ENCODE assay signal across 16 cellular contexts in genomic region chr2:96391153-96391827, GRCh38.
"Had no signal": no experiment of that assay in that cellular context is flagged by ENCODE, and none has a peak within 500 bp of the region (broad histone marks: within the 10 kb centered on the region; RNA-seq: fewer than 3 reads in every experiment).

No MANE protein-coding gene starts in this region.

- H3K36me3 ChIP-seq: esophagus muscularis mucosa, prostate gland, upper lobe of left lung had no signal

- H3K27me3 Mint-ChIP-seq: activated naive CD8-positive, alpha-beta T cell treated with anti-CD3 and anti-CD28 coated beads, Interleukin-2, amount 50 U/mL, for 24 hours; stimulated activated naive CD8-positive, alpha-beta T cell treated with anti-CD3 and anti-CD28 coated beads, Interleukin-15, amount 100 ng/mL, for 72 hours had no signal

- DNase-seq: activated CD4-positive, alpha-beta T cell treated with anti-CD3 and anti-CD28 coated beads, Interleukin-2, amount 50 U/mL, for 1 hour; activated naive CD4-positive, alpha-beta T cell treated with anti-CD3 and anti-CD28 coated beads for 36 hours; activated naive CD8-positive, alpha-beta T cell treated with anti-CD3 and anti-CD28 coated beads, Interleukin-2, amount 50 U/mL, for 24 hours; kidney; mesenchymal stem cell; nucleus accumbens; right cardiac atrium; small intestine; stimulated activated naive CD8-positive, alpha-beta T cell treated with anti-CD3 and anti-CD28 coated beads, Interleukin-15, amount 100 ng/mL, for 72 hours; T-helper 9 cell; upper lobe of left lung had no signal

- H3K4me1 Mint-ChIP-seq: nephron had no signal

- H3K9me3 ChIP-seq: esophagus muscularis mucosa, prostate gland, upper lobe of left lung had no signal

- H3K4me3 ChIP-seq: esophagus muscularis mucosa, hepatocyte, prostate gland, upper lobe of left lung had no signal

- H3K4me1 ChIP-seq: esophagus muscularis mucosa, prostate gland had no signal

- H3K27me3 ChIP-seq: esophagus muscularis mucosa, upper lobe of left lung had no signal

- H3K9me3 Mint-ChIP-seq: activated naive CD4-positive, alpha-beta T cell treated with anti-CD3 and anti-CD28 coated beads for 36 hours; activated naive CD8-positive, alpha-beta T cell treated with anti-CD3 and anti-CD28 coated beads, Interleukin-2, amount 50 U/mL, for 24 hours; activated T-helper 2 cell treated with anti-CD3 and anti-CD28 coated beads, Interferon-gamma antibody, Interleukin-2, Interleukin-4, amounts not matched to agents 10 μg/mL and 5 μg/mL and 100 μg/mL, durations not matched to agents 14 hours and 24 hours and 36 hours; stimulated activated naive CD8-positive, alpha-beta T cell treated with anti-CD3 and anti-CD28 coated beads, Interleukin-15, amount 100 ng/mL, for 72 hours had no signal

- H3K27ac Mint-ChIP-seq: activated naive CD4-positive, alpha-beta T cell treated with anti-CD3 and anti-CD28 coated beads for 36 hours; activated naive CD8-positive, alpha-beta T cell treated with anti-CD3 and anti-CD28 coated beads, Interleukin-2, amount 50 U/mL, for 24 hours; activated T-helper 2 cell treated with anti-CD3 and anti-CD28 coated beads, Interferon-gamma antibody, Interleukin-2, Interleukin-4, amounts not matched to agents 10 μg/mL and 5 μg/mL and 100 μg/mL, durations not matched to agents 14 hours and 24 hours and 36 hours; nephron had no signal

- H3K27ac ChIP-seq: esophagus muscularis mucosa, hepatocyte, prostate gland, upper lobe of left lung had no signal

- H3K4me3 Mint-ChIP-seq: activated naive CD4-positive, alpha-beta T cell treated with anti-CD3 and anti-CD28 coated beads for 36 hours; activated naive CD8-positive, alpha-beta T cell treated with anti-CD3 and anti-CD28 coated beads, Interleukin-2, amount 50 U/mL, for 24 hours; nephron; stimulated activated naive CD8-positive, alpha-beta T cell treated with anti-CD3 and anti-CD28 coated beads, Interleukin-15, amount 100 ng/mL, for 72 hours had no signal

- ATAC-seq: activated naive CD8-positive, alpha-beta T cell treated with anti-CD3 and anti-CD28 coated beads, Interleukin-2, amount 50 U/mL, for 24 hours; right cardiac atrium; stimulated activated naive CD8-positive, alpha-beta T cell treated with anti-CD3 and anti-CD28 coated beads, Interleukin-15, amount 100 ng/mL, for 72 hours had no signal
